Comparison of ENCODE assay signal across 1 cellular context in the genomic region with DNA sequence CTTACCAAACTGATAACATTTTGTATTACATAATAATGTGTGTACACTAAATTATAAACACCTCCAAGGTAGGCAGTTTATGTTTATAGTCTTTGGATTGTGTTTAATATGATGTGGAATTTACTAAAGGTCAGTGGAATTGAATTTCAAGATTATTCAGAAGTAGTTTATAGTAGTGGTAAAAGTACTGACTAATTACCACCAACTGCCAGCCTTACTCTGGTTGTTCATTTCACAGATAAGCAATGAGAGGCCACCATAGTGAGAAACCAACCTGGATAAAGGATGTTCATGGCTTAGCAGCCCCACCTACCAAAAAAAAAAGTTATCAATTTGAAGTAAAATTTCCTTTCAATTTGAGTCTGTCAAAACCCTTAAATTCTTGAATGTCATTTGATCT.
TF ChIP-seq lines count a peak whose summit lies in the region.

No MANE protein-coding gene starts in this region.

TF ChIP-seq in HepG2, 621 proteins besides CTCF, POLR2A, EP300 and RAD21:
- TF ChIP-seq ZEB1 (IDR thresholded peaks at IDR 0.05; ENCODE audit: insufficient replicate concordance, low read depth) (no peak), ATM (IDR thresholded peaks at IDR 0.05; ENCODE audit: borderline replicate concordance) (no peak), ZNF703 (CRISPR knock-in tag; IDR thresholded peaks at IDR 0.05; ENCODE audit: borderline replicate concordance) (no peak), E2F2 (CRISPR knock-in tag; IDR thresholded peaks at IDR 0.05; ENCODE audit: borderline replicate concordance) (no peak), ZSCAN9 (CRISPR knock-in tag; IDR thresholded peaks at IDR 0.05; ENCODE audit: borderline replicate concordance) (no peak), MYPOP (CRISPR knock-in tag; IDR thresholded peaks at IDR 0.05) (no peak), SETDB1 (CRISPR knock-in tag; IDR thresholded peaks at IDR 0.05; ENCODE audit: borderline replicate concordance) (no peak), ZNF34 (CRISPR knock-in tag; IDR thresholded peaks at IDR 0.05; ENCODE audit: borderline replicate concordance) (no peak), HBP1 (CRISPR knock-in tag; IDR thresholded peaks at IDR 0.05; ENCODE audit: low read depth) (no peak), ZNF230 (CRISPR knock-in tag; IDR thresholded peaks at IDR 0.05) (no peak), IKZF5 (CRISPR knock-in tag; IDR thresholded peaks at IDR 0.05) (no peak), BATF2 (CRISPR knock-in tag; IDR thresholded peaks at IDR 0.05) (no peak)
- TF ChIP-seq, protein P1, sequence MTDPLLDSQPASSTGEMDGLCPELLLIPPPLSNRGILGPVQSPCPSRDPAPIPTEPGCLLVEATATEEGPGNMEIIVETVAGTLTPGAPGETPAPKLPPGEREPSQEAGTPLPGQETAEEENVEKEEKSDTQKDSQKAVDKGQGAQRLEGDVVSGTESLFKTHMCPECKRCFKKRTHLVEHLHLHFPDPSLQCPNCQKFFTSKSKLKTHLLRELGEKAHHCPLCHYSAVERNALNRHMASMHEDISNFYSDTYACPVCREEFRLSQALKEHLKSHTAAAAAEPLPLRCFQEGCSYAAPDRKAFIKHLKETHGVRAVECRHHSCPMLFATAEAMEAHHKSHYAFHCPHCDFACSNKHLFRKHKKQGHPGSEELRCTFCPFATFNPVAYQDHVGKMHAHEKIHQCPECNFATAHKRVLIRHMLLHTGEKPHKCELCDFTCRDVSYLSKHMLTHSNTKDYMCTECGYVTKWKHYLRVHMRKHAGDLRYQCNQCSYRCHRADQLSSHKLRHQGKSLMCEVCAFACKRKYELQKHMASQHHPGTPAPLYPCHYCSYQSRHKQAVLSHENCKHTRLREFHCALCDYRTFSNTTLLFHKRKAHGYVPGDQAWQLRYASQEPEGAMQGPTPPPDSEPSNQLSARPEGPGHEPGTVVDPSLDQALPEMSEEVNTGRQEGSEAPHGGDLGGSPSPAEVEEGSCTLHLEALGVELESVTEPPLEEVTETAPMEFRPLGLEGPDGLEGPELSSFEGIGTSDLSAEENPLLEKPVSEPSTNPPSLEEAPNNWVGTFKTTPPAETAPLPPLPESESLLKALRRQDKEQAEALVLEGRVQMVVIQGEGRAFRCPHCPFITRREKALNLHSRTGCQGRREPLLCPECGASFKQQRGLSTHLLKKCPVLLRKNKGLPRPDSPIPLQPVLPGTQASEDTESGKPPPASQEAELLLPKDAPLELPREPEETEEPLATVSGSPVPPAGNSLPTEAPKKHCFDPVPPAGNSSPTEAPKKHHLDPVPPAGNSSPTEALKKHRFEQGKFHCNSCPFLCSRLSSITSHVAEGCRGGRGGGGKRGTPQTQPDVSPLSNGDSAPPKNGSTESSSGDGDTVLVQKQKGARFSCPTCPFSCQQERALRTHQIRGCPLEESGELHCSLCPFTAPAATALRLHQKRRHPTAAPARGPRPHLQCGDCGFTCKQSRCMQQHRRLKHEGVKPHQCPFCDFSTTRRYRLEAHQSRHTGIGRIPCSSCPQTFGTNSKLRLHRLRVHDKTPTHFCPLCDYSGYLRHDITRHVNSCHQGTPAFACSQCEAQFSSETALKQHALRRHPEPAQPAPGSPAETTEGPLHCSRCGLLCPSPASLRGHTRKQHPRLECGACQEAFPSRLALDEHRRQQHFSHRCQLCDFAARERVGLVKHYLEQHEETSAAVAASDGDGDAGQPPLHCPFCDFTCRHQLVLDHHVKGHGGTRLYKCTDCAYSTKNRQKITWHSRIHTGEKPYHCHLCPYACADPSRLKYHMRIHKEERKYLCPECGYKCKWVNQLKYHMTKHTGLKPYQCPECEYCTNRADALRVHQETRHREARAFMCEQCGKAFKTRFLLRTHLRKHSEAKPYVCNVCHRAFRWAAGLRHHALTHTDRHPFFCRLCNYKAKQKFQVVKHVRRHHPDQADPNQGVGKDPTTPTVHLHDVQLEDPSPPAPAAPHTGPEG (CRISPR knock-in tag; IDR thresholded peaks at IDR 0.05), result no peak
